In the genomic region with DNA sequence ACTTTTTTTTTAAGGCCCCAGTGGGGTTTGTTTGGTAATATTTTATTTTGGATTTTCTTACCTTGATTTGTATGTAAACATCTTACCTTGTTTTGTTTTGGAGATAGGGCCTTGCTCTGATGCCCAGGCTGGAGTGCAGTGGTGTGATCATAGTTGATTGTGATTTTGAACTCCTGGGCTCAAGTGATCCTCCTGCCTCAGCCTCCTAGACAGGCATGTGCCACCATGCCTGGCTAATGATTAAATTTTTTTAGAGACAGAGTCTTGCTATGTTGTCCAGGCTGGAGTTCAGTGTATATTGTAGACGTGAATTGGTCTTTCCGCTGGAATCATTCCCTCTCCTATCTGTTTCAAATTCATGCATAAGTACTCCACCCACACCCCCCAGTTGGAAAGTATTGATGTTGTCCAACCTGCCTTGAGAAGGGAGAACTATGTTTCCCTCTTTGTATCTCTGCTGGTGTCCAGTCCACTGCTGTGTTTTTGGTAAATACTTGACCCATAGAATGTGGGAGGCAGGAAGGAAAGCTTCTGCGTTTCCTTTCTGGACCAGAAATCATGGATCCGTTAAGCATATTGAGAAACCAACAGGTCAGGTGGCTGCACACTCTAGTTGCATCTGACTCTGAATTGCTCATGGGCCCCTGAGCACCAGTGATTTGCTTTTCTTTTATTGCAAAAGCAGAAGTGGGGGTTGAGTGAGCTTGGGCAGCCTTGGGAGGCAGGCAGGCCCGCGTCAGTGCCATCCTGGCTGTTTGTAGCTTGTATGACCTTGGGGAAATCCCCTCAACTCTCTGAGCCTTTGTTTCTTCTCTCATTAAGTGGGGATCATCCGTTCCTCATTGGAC, we compare ENCODE assay signal across 9 cellular contexts. TPM values are rescaled to one million over a fixed set of nuclear protein-coding genes. Genes with fewer than 3 reads are reported as not detected.
DNase-seq lines count a peak whose midpoint lies in the region; ATAC-seq and TF ChIP-seq lines count a peak whose summit lies in the region.
"Had no signal": no experiment of that assay in that cellular context is flagged by ENCODE, and none has a peak within 500 bp of the region (broad histone marks: within the 10 kb centered on the region; RNA-seq: fewer than 3 reads in every experiment).

No MANE protein-coding gene starts in this region.

- DNase-seq in activated T-helper 1 cell treated with anti-CD3 and anti-CD28 coated beads, Interleukin-12 subunit alpha, Interleukin-12 subunit beta, Interleukin-2, Interleukin-4 antibody, amounts not matched to agents 30 ng/mL and 10 ng/mL and 1 ng/mL, durations not matched to agents 14 hours and 24 hours and 36 hours (ENCODE audit: low spot score), result no peak
- DNase-seq in omental fat pad (ENCODE audit: low spot score) (no peak), NCI-H128 (lab: John Stamatoyannopoulos, UW; ENCODE audit: unreplicated experiment) (no peak), heart left ventricle (no peak), erythroblast (lab: John Stamatoyannopoulos, UW) (no peak), NCI-H2227 (lab: John Stamatoyannopoulos, UW; ENCODE audit: unreplicated experiment) (no peak)
- DNase-seq: stimulated activated CD4-positive, alpha-beta T cell treated with anti-CD3 and anti-CD28 coated beads, Interleukin-2, amount 100 ng/mL, for 24 hours had no signal

- peak overlapping the region; percentile 61 for H3K27ac Mint-ChIP-seq in activated T-helper 1 cell treated with anti-CD3 and anti-CD28 coated beads, Interleukin-12 subunit alpha, Interleukin-12 subunit beta, Interleukin-2, Interleukin-4 antibody, amounts not matched to agents 30 ng/mL and 10 ng/mL and 1 ng/mL, durations not matched to agents 14 hours and 24 hours and 36 hours

- TF ChIP-seq CTCF in omental fat pad (IDR thresholded peaks at IDR 0.05) (no peak), heart left ventricle (IDR thresholded peaks at IDR 0.05) (no peak)

- no peak overlapping the region for H3K4me3 Mint-ChIP-seq in activated T-helper 1 cell treated with anti-CD3 and anti-CD28 coated beads, Interleukin-12 subunit alpha, Interleukin-12 subunit beta, Interleukin-2, Interleukin-4 antibody, amounts not matched to agents 30 ng/mL and 10 ng/mL and 1 ng/mL, durations not matched to agents 14 hours and 24 hours and 36 hours

- no peaks in the 10 kb centered on the region for H3K9me3 Mint-ChIP-seq in activated T-helper 1 cell treated with anti-CD3 and anti-CD28 coated beads, Interleukin-12 subunit alpha, Interleukin-12 subunit beta, Interleukin-2, Interleukin-4 antibody, amounts not matched to agents 30 ng/mL and 10 ng/mL and 1 ng/mL, durations not matched to agents 14 hours and 24 hours and 36 hours

- H3K9me3 ChIP-seq in heart left ventricle, result no peaks in the 10 kb centered on the region

- peaks cover 10% of the 10 kb centered on the region for H3K27me3 Mint-ChIP-seq in activated T-helper 1 cell treated with anti-CD3 and anti-CD28 coated beads, Interleukin-12 subunit alpha, Interleukin-12 subunit beta, Interleukin-2, Interleukin-4 antibody, amounts not matched to agents 30 ng/mL and 10 ng/mL and 1 ng/mL, durations not matched to agents 14 hours and 24 hours and 36 hours (ENCODE audit: insufficient read depth)

- 60 to 69% (median 67%) methylated on average over 7 of the region's 7 CpGs for WGBS in heart left ventricle, 4 donors

- H3K4me1 Mint-ChIP-seq in activated T-helper 1 cell treated with anti-CD3 and anti-CD28 coated beads, Interleukin-12 subunit alpha, Interleukin-12 subunit beta, Interleukin-2, Interleukin-4 antibody, amounts not matched to agents 30 ng/mL and 10 ng/mL and 1 ng/mL, durations not matched to agents 14 hours and 24 hours and 36 hours (ENCODE audit: low read depth), result peaks cover 21% of the 10 kb centered on the region

- peak; percentile 72 for ATAC-seq in GM18861 (IDR thresholded peaks at IDR 0.05; ENCODE audit: unreplicated experiment)
- peak; percentile 66 for ATAC-seq in HG03108 (IDR thresholded peaks at IDR 0.05; ENCODE audit: unreplicated experiment)
- peak; percentile 39 for ATAC-seq in omental fat pad (ENCODE audit: low FRiP score)
- ATAC-seq in heart left ventricle, result no peak

- H3K4me3 ChIP-seq in heart left ventricle, result no peak overlapping the region

- peaks cover 0 to 6% (median 0%) of the 10 kb centered on the region in 9 donors for H3K27me3 ChIP-seq in heart left ventricle

- TF ChIP-seq POLR2A in heart left ventricle (IDR thresholded peaks at IDR 0.05) (no peak), erythroblast (IDR thresholded peaks at IDR 0.05; ENCODE audit: low read length) (no peak)

- H3K27ac ChIP-seq in heart left ventricle, result no peak overlapping the region

- no peaks in the 10 kb centered on the region for H3K36me3 Mint-ChIP-seq in activated T-helper 1 cell treated with anti-CD3 and anti-CD28 coated beads, Interleukin-12 subunit alpha, Interleukin-12 subunit beta, Interleukin-2, Interleukin-4 antibody, amounts not matched to agents 30 ng/mL and 10 ng/mL and 1 ng/mL, durations not matched to agents 14 hours and 24 hours and 36 hours (ENCODE audit: low read depth)

- intact Hi-C loops in activated T-helper 1 cell treated with anti-CD3 and anti-CD28 coated beads, Interleukin-12 subunit alpha, Interleukin-12 subunit beta, Interleukin-2, Interleukin-4 antibody, amounts not matched to agents 30 ng/mL and 10 ng/mL and 1 ng/mL, durations not matched to agents 14 hours and 24 hours and 36 hours (cut with micrococcal nuclease), result no loop called here
- intact Hi-C loops in heart left ventricle (cut with DNase I), result no loop called here

- H3K4me1 ChIP-seq in heart left ventricle, result no peaks in the 10 kb centered on the region

- H3K36me3 ChIP-seq in heart left ventricle, result no peaks in the 10 kb centered on the region

RNA-seq across cellular contexts. Expression of a gene that starts 25.0 kb away (rescaled TPM):
- total RNA-seq in activated T-helper 1 cell treated with anti-CD3 and anti-CD28 coated beads, Interleukin-12 subunit alpha, Interleukin-12 subunit beta, Interleukin-2, Interleukin-4 antibody, amounts not matched to agents 30 ng/mL and 10 ng/mL and 1 ng/mL, durations not matched to agents 14 hours and 24 hours and 36 hours, result 49.8 and 55.7 TPM in 2 replicates
- total RNA-seq in omental fat pad, result 1 to 10 TPM in 2 of 4 donors, under 1 TPM in 1, not detected in 1; 0.72 to 1.7 (median 1.2) TPM
- total RNA-seq in heart left ventricle, result 1 to 10 TPM in 4 of 9 donors, under 1 TPM in 3, not detected in 2; 0.23 to 6.6 (median 1.1) TPM
- polyA plus RNA-seq in heart left ventricle, result under 1 TPM; 0.23 to 0.76 TPM

Comparison
In these comparisons a context has a peak if more than half of its experiments do, and no peak if none do; other contexts are left out.
1. ATAC-seq: peak in GM18861 (single experiment), HG03108 (single experiment) and omental fat pad (single experiment); none in heart left ventricle (0 of 4).